In genomic region chr5:151079838-151080619, GRCh38 we compare ENCODE assay signal across 8 cellular contexts. TPM values are rescaled to one million over a fixed set of nuclear protein-coding genes. Genes with fewer than 3 reads are reported as not detected.
A peak's percentile ranks its signal among the peaks of the same experiment; 100 is the strongest.
DNase-seq lines count a peak whose midpoint lies in the region; ATAC-seq and TF ChIP-seq lines count a peak whose summit lies in the region.

No MANE protein-coding gene starts in this region.

- no peaks in the 10 kb centered on the region for H3K9me2 ChIP-seq in PC-9 (ENCODE audit: insufficient read depth)

- peaks cover 70% of the 10 kb centered on the region for H3K79me2 ChIP-seq in PC-9 (ENCODE audit: low read depth)

- CTCF ChIA-PET in PC-9 (lab: Charles Lee): interaction anchor here (0.7 kb wide), 1 partner anchor 29 kb away, joined by 4 read pairs; no protein-coding TSS in a partner anchor

- peak overlapping the region; percentile 98 for H3K4me2 ChIP-seq in PC-9

- ATAC-seq in mucosa of descending colon: no peak

- intact Hi-C loops in PC-9 (cut with micrococcal nuclease; ENCODE audit: unreplicated experiment): loop anchor here (1.0 to 10.0 kb wide), 4 partner anchors 35 to 692 kb away; partner anchors contain the start of gene G3BP1
- intact Hi-C loops in mucosa of descending colon (cut with DNase I, micrococcal nuclease): no loop called here
- intact Hi-C loops in uterus (cut with DNase I; ENCODE audit: low total_unique reads): no loop called here

- H3K4me1 ChIP-seq in PC-9 (replicated peaks; ENCODE audit: insufficient read depth): peaks cover 77% of the 10 kb centered on the region
- peaks cover 59% of the 10 kb centered on the region for H3K4me1 ChIP-seq in mucosa of descending colon (ENCODE audit: low read depth)
- peaks cover 0 to 15% of the 10 kb centered on the region in 2 donors for H3K4me1 ChIP-seq in uterus

- DNase-seq in activated CD4-positive, alpha-beta T cell treated with anti-CD3 and anti-CD28 coated beads for 48 hours: peak; percentile 65
- no peak for DNase-seq in activated CD4-positive, alpha-beta T cell treated with anti-CD3 and anti-CD28 coated beads for 1 hour
- DNase-seq in PC-9 (peak in 1 of 2 experiments; percentile 68), cerebellum (ENCODE audit: low spot score) (peak; percentile 42), mucosa of descending colon (peak in 1 of 3 donors; percentile 70), uterus (no peak), H4 (ENCODE audit: low spot score) (no peak), NCI-H345 treated with DMSO at 0.1 percent for 48 hours (lab: John Stamatoyannopoulos, UW; ENCODE audit: unreplicated experiment) (no peak)

- peak overlapping the region; percentile 81 for H3K27ac ChIP-seq in PC-9
- H3K27ac ChIP-seq in uterus: peak overlapping the region; percentile 98 to 100

- TF ChIP-seq POLR2A in uterus (IDR thresholded peaks at IDR 0.05): no peak

- H3F3A ChIP-seq in PC-9 (ENCODE audit: insufficient read depth, low read depth): peaks cover 48% of the 10 kb centered on the region

- no peaks in the 10 kb centered on the region for H4K20me1 ChIP-seq in PC-9 (ENCODE audit: insufficient read depth)

- H3K27me3 ChIP-seq in PC-9 (ENCODE audit: insufficient read depth, low read depth): no peaks in the 10 kb centered on the region
- H3K27me3 ChIP-seq in uterus: no peaks in the 10 kb centered on the region

- H3K9me3 ChIP-seq in PC-9 (ENCODE audit: insufficient read depth, low read depth): no peaks in the 10 kb centered on the region
- no peaks in the 10 kb centered on the region for H3K9me3 ChIP-seq in mucosa of descending colon
- no peaks in the 10 kb centered on the region for H3K9me3 ChIP-seq in uterus

- BruUV-seq in PC-9 (replicated peaks; lab: Mats Ljungman, UMichigan): TSS peak; percentile 35

- H2AFZ ChIP-seq in PC-9: peak overlapping the region; percentile 65

- no peak for TF ChIP-seq CTCF in PC-9 (conservative IDR thresholded peaks at IDR 0.05)
- TF ChIP-seq CTCF in mucosa of descending colon (IDR thresholded peaks at IDR 0.05): no peak
- no peak for TF ChIP-seq CTCF in uterus (IDR thresholded peaks at IDR 0.05)

- H3K36me3 ChIP-seq in PC-9 (ENCODE audit: low read depth) (peaks cover 8% of the 10 kb centered on the region; the same call in 1 of the 2 replicates), mucosa of descending colon (ENCODE audit: low read depth) (no peaks in the 10 kb centered on the region), uterus (no peaks in the 10 kb centered on the region)

- H3K4me3 ChIP-seq in PC-9 (peak overlapping the region; percentile 75), mucosa of descending colon (peak overlapping the region; percentile 97), uterus (peak overlapping the region; percentile 57 to 95)

- POLR2A ChIA-PET in PC-9 (lab: Charles Lee; ENCODE audit: unreplicated experiment): no interaction called here

RNA-seq across cellular contexts. Expression of gene TNIP1, which starts 0.8 kb away (rescaled TPM):
- total RNA-seq in PC-9 (2021): 122 and 124 TPM in 2 replicates
- 18.3 TPM for total RNA-seq in cerebellum
- 100 to 1,000 TPM; 140 to 218 (median 156) TPM for total RNA-seq in mucosa of descending colon
- 10 to 100 TPM; 35.6 to 70.8 (median 50.7) TPM for total RNA-seq in uterus
- 38.7 and 41.9 TPM in 2 replicates for total RNA-seq in H4 (2014; rRNA removed; shearing (Covaris generic))

RNA-seq across cellular contexts. Expression of gene GPX3, which starts 59.6 kb away (rescaled TPM):
- 84.6 and 93.2 TPM in 2 replicates for total RNA-seq in PC-9 (2021)
- total RNA-seq in cerebellum: 2.6 TPM
- 100 to 1,000 TPM in 2 of 3 donors, 10 to 100 TPM in 1; 44.6 to 460 (median 147) TPM for total RNA-seq in mucosa of descending colon
- total RNA-seq in uterus: 1,000 to 10,000 TPM in 1 of 4 donors, 100 to 1,000 TPM in 2, 1 to 10 TPM in 1; 5.7 to 1,241 (median 263) TPM
- total RNA-seq in H4 (2014; rRNA removed; shearing (Covaris generic)): 338 and 380 TPM in 2 replicates

Comparison
In these comparisons a context has a peak if more than half of its experiments do, and no peak if none do; other contexts are left out.
1. DNase-seq: peak in activated CD4-positive, alpha-beta T cell treated with anti-CD3 and anti-CD28 coated beads for 48 hours (single experiment) and cerebellum (single experiment); none in activated CD4-positive, alpha-beta T cell treated with anti-CD3 and anti-CD28 coated beads for 1 hour (single experiment), uterus (0 of 2), H4 (single experiment) and NCI-H345 treated with DMSO at 0.1 percent for 48 hours (single experiment).
2. Peak in every context shown above with its lines, with median percentiles within 50 percentile points of each other: H3K4me3 ChIP-seq.